ENCODE assay signal across 8 cellular contexts in the genomic region with DNA sequence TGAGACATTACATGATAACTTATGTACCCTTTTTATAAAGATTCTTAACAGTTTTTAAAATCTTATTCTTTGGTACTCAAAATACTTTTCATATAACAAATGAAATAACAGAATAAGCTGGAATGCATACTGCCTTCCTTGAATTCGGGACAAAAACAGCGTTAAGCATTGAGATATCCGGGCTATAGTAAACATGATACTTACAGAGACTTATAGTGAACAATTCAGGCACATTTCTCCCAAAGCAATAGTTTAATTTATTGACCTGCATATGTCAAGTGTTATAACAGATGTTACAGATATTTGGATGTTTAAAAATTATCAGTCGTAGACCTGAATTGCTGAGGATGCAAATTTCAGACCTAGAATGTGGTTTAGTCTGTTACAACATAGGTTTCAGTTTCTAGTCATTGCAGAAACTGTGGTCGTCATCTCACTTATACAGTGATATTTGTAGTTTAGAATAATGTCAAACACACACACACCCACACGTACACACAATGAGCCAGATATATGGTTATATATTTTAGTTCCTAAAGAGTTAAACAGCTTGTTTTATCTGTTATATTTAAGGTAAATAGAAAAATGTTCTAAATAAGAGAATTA.
DNase-seq lines count a peak whose midpoint lies in the region; ATAC-seq and TF ChIP-seq lines count a peak whose summit lies in the region.

No MANE protein-coding gene starts in this region.

- peak overlapping the region; percentile 67 for H3K4me3 Mint-ChIP-seq in CD4-positive, alpha-beta T cell
- H3K4me3 Mint-ChIP-seq in activated naive CD8-positive, alpha-beta T cell treated with anti-CD3 and anti-CD28 coated beads, Interleukin-2, amount 50 U/mL, for 24 hours: no peak overlapping the region

- H3K27me3 ChIP-seq in CD4-positive, alpha-beta T cell (ENCODE audit: control insufficient read depth, insufficient read depth, low read length): no peaks in the 10 kb centered on the region

- POLR2A ChIA-PET in CD4-positive, alpha-beta T cell (lab: Charles Lee): no interaction called here

- H3K27me3 Mint-ChIP-seq in CD4-positive, alpha-beta T cell: no peaks in the 10 kb centered on the region
- H3K27me3 Mint-ChIP-seq in activated naive CD8-positive, alpha-beta T cell treated with anti-CD3 and anti-CD28 coated beads, Interleukin-2, amount 50 U/mL, for 24 hours: peaks cover 1% of the 10 kb centered on the region

- no peak for TF ChIP-seq CTCF in CD4-positive, alpha-beta T cell (IDR thresholded peaks at IDR 0.05)

- no peaks in the 10 kb centered on the region for H3K9me3 ChIP-seq in CD4-positive, alpha-beta T cell (ENCODE audit: control insufficient read depth, low read length)

- H3K27ac Mint-ChIP-seq in CD4-positive, alpha-beta T cell: peak overlapping the region; percentile 71
- H3K27ac Mint-ChIP-seq in activated naive CD8-positive, alpha-beta T cell treated with anti-CD3 and anti-CD28 coated beads, Interleukin-2, amount 50 U/mL, for 24 hours: peak overlapping the region; percentile 71

- no peak overlapping the region for H3K27ac ChIP-seq in CD4-positive, alpha-beta T cell (ENCODE audit: low read depth, low read length)

- H3K36me3 Mint-ChIP-seq in CD4-positive, alpha-beta T cell (ENCODE audit: low read depth): peaks cover 36% of the 10 kb centered on the region
- peaks cover 25% of the 10 kb centered on the region for H3K36me3 Mint-ChIP-seq in activated naive CD8-positive, alpha-beta T cell treated with anti-CD3 and anti-CD28 coated beads, Interleukin-2, amount 50 U/mL, for 24 hours (ENCODE audit: low read depth)

- CTCF ChIA-PET in CD4-positive, alpha-beta T cell (lab: Charles Lee): no interaction called here

- no peaks in the 10 kb centered on the region for H3K9me3 Mint-ChIP-seq in CD4-positive, alpha-beta T cell
- H3K9me3 Mint-ChIP-seq in activated naive CD8-positive, alpha-beta T cell treated with anti-CD3 and anti-CD28 coated beads, Interleukin-2, amount 50 U/mL, for 24 hours: peaks cover 4% of the 10 kb centered on the region

- intact Hi-C loops in CD4-positive, alpha-beta T cell (cut with DNase I, micrococcal nuclease): no loop called here
- intact Hi-C loops in Right ventricle myocardium inferior (cut with DNase I): no loop called here

- DNase-seq in CD4-positive, alpha-beta T cell: no peak
- DNase-seq in activated naive CD8-positive, alpha-beta T cell treated with anti-CD3 and anti-CD28 coated beads, Interleukin-2, amount 50 U/mL, for 24 hours: no peak
- DNase-seq in NCI-H1092 treated with DMSO at 0.1 percent for 48 hours (lab: John Stamatoyannopoulos, UW): no peak
- DNase-seq in superior temporal gyrus (ENCODE audit: extremely low spot score): no peak
- DNase-seq in Right ventricle myocardium inferior (ENCODE audit: missing footprints): no peak
- DNase-seq in left lobe of liver (ENCODE audit: low spot score): no peak

- ATAC-seq in CD4-positive, alpha-beta T cell (ENCODE audit: poor library complexity): no peak
- peak; percentile 98 for ATAC-seq in GM19452 (IDR thresholded peaks at IDR 0.05; ENCODE audit: unreplicated experiment)
- ATAC-seq in HG03442 (IDR thresholded peaks at IDR 0.05; ENCODE audit: unreplicated experiment): peak; percentile 99
- ATAC-seq in activated naive CD8-positive, alpha-beta T cell treated with anti-CD3 and anti-CD28 coated beads, Interleukin-2, amount 50 U/mL, for 24 hours: peak; percentile 96
- no peak for ATAC-seq in Right ventricle myocardium inferior
- no peak for ATAC-seq in left lobe of liver

- H3K4me1 Mint-ChIP-seq in CD4-positive, alpha-beta T cell (ENCODE audit: low read depth): peaks cover 12% of the 10 kb centered on the region
- peaks cover 34% of the 10 kb centered on the region for H3K4me1 Mint-ChIP-seq in activated naive CD8-positive, alpha-beta T cell treated with anti-CD3 and anti-CD28 coated beads, Interleukin-2, amount 50 U/mL, for 24 hours

Comparison
In these comparisons a context has a peak if more than half of its experiments do, and no peak if none do; other contexts are left out.
1. ATAC-seq: peak in GM19452 (single experiment), HG03442 (single experiment) and activated naive CD8-positive, alpha-beta T cell treated with anti-CD3 and anti-CD28 coated beads, Interleukin-2, amount 50 U/mL, for 24 hours (single experiment); none in CD4-positive, alpha-beta T cell (single experiment), Right ventricle myocardium inferior (single experiment) and left lobe of liver (single experiment).